Comparison of ENCODE assay signal across 1 cellular context in genomic region chr4:72701987-72702819, GRCh38.
TF ChIP-seq lines count a peak whose summit lies in the region.

No MANE protein-coding gene starts in this region.

TF ChIP-seq in H1, 55 proteins besides CTCF, POLR2A, EP300 and RAD21:
- no peak for TF ChIP-seq CHD7 (IDR thresholded peaks at IDR 0.05; ENCODE audit: insufficient replicate concordance, low read length)
- TF ChIP-seq CHD2 (IDR thresholded peaks at IDR 0.05; ENCODE audit: low read length) = no peak
- no peak for TF ChIP-seq KDM1A (IDR thresholded peaks at IDR 0.05; ENCODE audit: borderline replicate concordance, low read length)
- TF ChIP-seq YY1 (IDR thresholded peaks at IDR 0.05; ENCODE audit: low read depth, low read length) = no peak
- no peak for TF ChIP-seq RFX5 (IDR thresholded peaks at IDR 0.05; ENCODE audit: borderline replicate concordance, low read depth, low read length)
- TF ChIP-seq SIX5 (IDR thresholded peaks at IDR 0.05; ENCODE audit: low read depth, low read length) = no peak
- TF ChIP-seq MAFK (IDR thresholded peaks at IDR 0.05; ENCODE audit: low read depth, low read length) = no peak
- no peak for TF ChIP-seq NRF1 (IDR thresholded peaks at IDR 0.05; ENCODE audit: low read depth, low read length)
- no peak for TF ChIP-seq JUN (IDR thresholded peaks at IDR 0.05; ENCODE audit: low read depth, low read length)
- TF ChIP-seq CEBPB (IDR thresholded peaks at IDR 0.05; ENCODE audit: low read depth, low read length) = no peak
- TF ChIP-seq, protein P1, sequence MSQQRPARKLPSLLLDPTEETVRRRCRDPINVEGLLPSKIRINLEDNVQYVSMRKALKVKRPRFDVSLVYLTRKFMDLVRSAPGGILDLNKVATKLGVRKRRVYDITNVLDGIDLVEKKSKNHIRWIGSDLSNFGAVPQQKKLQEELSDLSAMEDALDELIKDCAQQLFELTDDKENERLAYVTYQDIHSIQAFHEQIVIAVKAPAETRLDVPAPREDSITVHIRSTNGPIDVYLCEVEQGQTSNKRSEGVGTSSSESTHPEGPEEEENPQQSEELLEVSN (IDR thresholded peaks at IDR 0.05) = no peak
- no peak for TF ChIP-seq TBP (IDR thresholded peaks at IDR 0.05; ENCODE audit: low read depth, low read length)
- TF ChIP-seq POU5F1 (IDR thresholded peaks at IDR 0.05; ENCODE audit: low read depth, low read length) = no peak
- no peak for TF ChIP-seq RNF2 (IDR thresholded peaks at IDR 0.05; ENCODE audit: borderline replicate concordance, low read depth, low read length, missing control alignments, poor library complexity, severe bottlenecking)
- no peak for TF ChIP-seq SIN3A (conservative IDR thresholded peaks at IDR 0.05 in 1 of 2, IDR thresholded peaks at IDR 0.05 in 1 of 2; ENCODE audit: low read depth in 1 of 2, low read length in 2 of 2)
- TF ChIP-seq PHF8 (conservative IDR thresholded peaks at IDR 0.05; ENCODE audit: low read depth, low read length) = no peak
- TF ChIP-seq TEAD4 (IDR thresholded peaks at IDR 0.05; ENCODE audit: low read depth, low read length) = no peak
- TF ChIP-seq JUND (IDR thresholded peaks at IDR 0.05; ENCODE audit: low read length) = no peak
- TF ChIP-seq, protein P2, sequence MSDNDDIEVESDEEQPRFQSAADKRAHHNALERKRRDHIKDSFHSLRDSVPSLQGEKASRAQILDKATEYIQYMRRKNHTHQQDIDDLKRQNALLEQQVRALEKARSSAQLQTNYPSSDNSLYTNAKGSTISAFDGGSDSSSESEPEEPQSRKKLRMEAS (IDR thresholded peaks at IDR 0.05) = no peak
- TF ChIP-seq GTF2F1 (IDR thresholded peaks at IDR 0.05; ENCODE audit: borderline replicate concordance, low read depth, low read length) = no peak
